30 cellular contexts compared by ENCODE assay signal in the genomic region with DNA sequence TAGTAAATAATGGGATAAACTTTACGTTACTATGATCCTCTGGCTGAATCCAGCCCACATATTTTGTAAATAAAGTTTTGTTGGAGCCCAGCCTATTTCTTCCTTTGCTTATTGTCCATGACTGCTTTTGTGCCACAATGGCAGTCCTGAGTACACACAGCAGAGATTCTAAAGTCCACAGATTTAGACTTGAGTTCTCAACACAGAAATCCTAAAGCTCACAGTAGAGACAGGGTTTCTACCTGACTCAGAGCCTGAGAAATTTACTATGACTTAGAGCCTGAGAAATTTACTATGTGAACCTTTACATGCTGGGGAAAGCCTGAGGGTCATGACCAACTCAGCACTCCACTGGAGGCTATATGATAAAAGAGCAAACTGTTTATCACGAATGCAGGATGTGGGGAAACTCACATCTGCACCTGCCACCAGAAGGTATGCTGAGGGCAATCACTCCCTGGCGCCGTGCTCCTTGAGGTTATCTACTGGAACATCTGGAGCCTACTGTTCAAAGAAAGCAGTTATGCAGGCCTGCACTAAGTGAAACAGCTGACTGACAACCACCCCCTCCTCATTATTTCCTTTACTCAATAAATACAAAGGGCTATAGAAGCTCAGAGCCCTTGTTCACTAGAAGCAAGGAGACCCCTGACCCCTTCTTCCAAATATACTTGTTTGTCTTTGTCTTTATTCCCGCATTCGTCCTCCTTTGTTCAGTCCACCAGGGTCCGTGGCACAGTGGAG.
DNase-seq lines count a peak whose midpoint lies in the region; FAIRE-seq and TF ChIP-seq lines count a peak whose summit lies in the region.
"Had no signal": no experiment of that assay in that cellular context is flagged by ENCODE, and none has a peak within 500 bp of the region (broad histone marks: within the 10 kb centered on the region; RNA-seq: fewer than 3 reads in every experiment).

No MANE protein-coding gene starts in this region.

- no peaks in the 10 kb centered on the region for H3K9me2 ChIP-seq in MM.1S (replicated peaks; ENCODE audit: insufficient read depth, low read length)

- no peaks in the 10 kb centered on the region for H3K4me1 ChIP-seq in MM.1S (ENCODE audit: low read length)
- H3K4me1 ChIP-seq: BLaER1 treated with 17β-estradiol and CSF1 and Interleukin-3, amounts not matched to agents 10 nM and 100 nM; colonic mucosa; esophagus muscularis mucosa; pancreas; upper lobe of left lung had no signal

- H3K9ac ChIP-seq in MM.1S (ENCODE audit: low read length), result no peak overlapping the region
- H3K9ac ChIP-seq: BLaER1 treated with 17β-estradiol and CSF1 and Interleukin-3, amounts not matched to agents 10 nM and 100 nM had no signal

- FAIRE-seq in RCC 7860 (lab: Jason Lieb, UNC), result no peak
- FAIRE-seq: HTR-8/SVneo, pancreas had no signal

- H3K79me2 ChIP-seq in MM.1S (ENCODE audit: low read length), result no peaks in the 10 kb centered on the region

- TF ChIP-seq CTCF in MM.1S (IDR thresholded peaks at IDR 0.05; ENCODE audit: low read length) (no peak), epithelial cell of esophagus (IDR thresholded peaks at IDR 0.05; ENCODE audit: insufficient read depth, low read depth, low read length, missing control alignments) (no peak)

- H3K9me3 ChIP-seq in MM.1S (replicated peaks; ENCODE audit: insufficient read depth, low read length), result no peaks in the 10 kb centered on the region
- H3K9me3 ChIP-seq: colonic mucosa, pancreas had no signal

- no peak overlapping the region for H3K4me2 ChIP-seq in MM.1S (ENCODE audit: low read depth, low read length)
- H3K4me2 ChIP-seq: BLaER1 treated with 17β-estradiol and CSF1 and Interleukin-3, amounts not matched to agents 10 nM and 100 nM had no signal

- no peaks in the 10 kb centered on the region for H4K20me1 ChIP-seq in MM.1S (ENCODE audit: insufficient read depth, low read length)
- H4K20me1 ChIP-seq: BLaER1 treated with 17β-estradiol and CSF1 and Interleukin-3, amounts not matched to agents 10 nM and 100 nM had no signal

- no peak overlapping the region for H3K27ac ChIP-seq in MM.1S (ENCODE audit: low read length)
- H3K27ac ChIP-seq: BLaER1 treated with 17β-estradiol and CSF1 and Interleukin-3, amounts not matched to agents 10 nM and 100 nM; colonic mucosa; esophagus muscularis mucosa; heart right ventricle; pancreas; upper lobe of left lung had no signal

- no peak overlapping the region for H2AFZ ChIP-seq in MM.1S (ENCODE audit: low read length)

- peak; percentile 2 for DNase-seq in stimulated activated CD4-positive, alpha-beta T cell treated with anti-CD3 and anti-CD28 coated beads, Interleukin-1b, Interleukin-23, amount 100 ng/mL, for 48 hours
- no peak for DNase-seq in stimulated activated CD4-positive, alpha-beta T cell treated with anti-CD3 and anti-CD28 coated beads, Interleukin-12 subunit alpha, Interleukin-12 subunit beta, amount 100 ng/mL, for 4 hours
- DNase-seq in MM.1S (peak; percentile 16), epithelial cell of esophagus (ENCODE audit: low read depth) (peak; percentile 62), inferior parietal cortex (ENCODE audit: extremely low spot score) (no peak), RCC 7860 (ENCODE audit: low spot score) (no peak), NCI-H1417 (lab: John Stamatoyannopoulos, UW) (no peak)
- DNase-seq: activated CD4-positive, alpha-beta T cell treated with anti-CD3 and anti-CD28 coated beads for 1 hour; activated CD8-positive, alpha-beta memory T cell treated with anti-CD3 and anti-CD28 coated beads for 24 hours; anterior cingulate cortex; colonic mucosa; COR-L47; effector memory CD4-positive, alpha-beta T cell; foreskin melanocyte; heart right ventricle; left colon; NCI-H1092; NCI-H187 treated with DMSO at 0.1 percent for 48 hours; NCI-H2171 treated with DMSO at 0.1 percent for 48 hours; NCI-H526; pancreas; right cardiac atrium; RPMI8226; stimulated activated CD4-positive, alpha-beta T cell treated with anti-CD3 and anti-CD28 coated beads, Interleukin-4, amount 100 ng/mL, for 24 hours; substantia nigra; T-helper 1 cell; upper lobe of left lung had no signal

- H3K4me3 ChIP-seq in MM.1S (ENCODE audit: low read length) (no peak overlapping the region), epithelial cell of esophagus (ENCODE audit: low read length) (no peak overlapping the region)
- H3K4me3 ChIP-seq: BLaER1 treated with 17β-estradiol and CSF1 and Interleukin-3, amounts not matched to agents 10 nM and 100 nM; colonic mucosa; esophagus muscularis mucosa; heart right ventricle; pancreas; upper lobe of left lung had no signal

- H3K36me3 ChIP-seq in MM.1S (replicated peaks; ENCODE audit: insufficient read depth, low read length), result no peaks in the 10 kb centered on the region
- H3K36me3 ChIP-seq: BLaER1 treated with 17β-estradiol and CSF1 and Interleukin-3, amounts not matched to agents 10 nM and 100 nM; colonic mucosa; esophagus muscularis mucosa; heart right ventricle; pancreas; upper lobe of left lung had no signal

- H3F3A ChIP-seq in MM.1S (ENCODE audit: insufficient read depth, low read length), result no peaks in the 10 kb centered on the region

- H3K27me3 ChIP-seq in MM.1S (replicated peaks; ENCODE audit: insufficient read depth, low read length), result no peaks in the 10 kb centered on the region
- H3K27me3 ChIP-seq: BLaER1 treated with 17β-estradiol and CSF1 and Interleukin-3, amounts not matched to agents 10 nM and 100 nM; colonic mucosa; esophagus muscularis mucosa; heart right ventricle; pancreas; upper lobe of left lung had no signal

Comparison
In these comparisons a context has a peak if more than half of its experiments do, and no peak if none do; other contexts are left out.
1. DNase-seq: peak in stimulated activated CD4-positive, alpha-beta T cell treated with anti-CD3 and anti-CD28 coated beads, Interleukin-1b, Interleukin-23, amount 100 ng/mL, for 48 hours (single experiment), MM.1S (single experiment) and epithelial cell of esophagus (single experiment); none in stimulated activated CD4-positive, alpha-beta T cell treated with anti-CD3 and anti-CD28 coated beads, Interleukin-12 subunit alpha, Interleukin-12 subunit beta, amount 100 ng/mL, for 4 hours (single experiment), inferior parietal cortex (single experiment), RCC 7860 (single experiment) and NCI-H1417 (0 of 3).